1 cellular context compared by ENCODE assay signal in the genomic region with DNA sequence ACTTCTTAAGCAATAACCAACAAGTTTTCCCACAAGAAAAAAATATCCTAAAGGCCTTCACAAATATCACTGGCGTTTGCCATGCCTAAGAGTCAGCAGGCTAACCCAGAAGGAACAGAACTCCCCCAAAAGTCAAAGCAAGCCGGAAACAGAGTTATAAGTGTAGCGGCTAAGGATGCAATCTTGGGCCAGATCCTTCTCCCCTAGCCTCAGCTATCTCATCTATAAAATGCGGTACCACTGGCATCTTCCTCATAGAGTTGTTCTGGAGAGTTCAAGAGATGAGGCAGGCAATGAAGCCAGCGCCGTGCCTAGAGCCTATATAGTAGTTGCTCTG.
TF ChIP-seq lines count a peak whose summit lies in the region.

No MANE protein-coding gene starts in this region.

TF ChIP-seq in HepG2, 621 proteins besides CTCF, POLR2A, EP300 and RAD21:
- 0 out of 2 replicates have a peak, but pooled peaks have one; percentile 3 for TF ChIP-seq ZNF253 (CRISPR knock-in tag; IDR thresholded peaks at IDR 0.05; ENCODE audit: borderline replicate concordance)
- no peak for TF ChIP-seq NFE2L1 (CRISPR knock-in tag; IDR thresholded peaks at IDR 0.05; ENCODE audit: borderline replicate concordance)
